Comparison of ENCODE assay signal across 8 cellular contexts in genomic region chr17:3695723-3696411, GRCh38. TPM values are rescaled to one million over a fixed set of nuclear protein-coding genes. Genes with fewer than 3 reads are reported as not detected.
DNase-seq lines count a peak whose midpoint lies in the region; ATAC-seq, FAIRE-seq and TF ChIP-seq lines count a peak whose summit lies in the region.

A gene with protein sequence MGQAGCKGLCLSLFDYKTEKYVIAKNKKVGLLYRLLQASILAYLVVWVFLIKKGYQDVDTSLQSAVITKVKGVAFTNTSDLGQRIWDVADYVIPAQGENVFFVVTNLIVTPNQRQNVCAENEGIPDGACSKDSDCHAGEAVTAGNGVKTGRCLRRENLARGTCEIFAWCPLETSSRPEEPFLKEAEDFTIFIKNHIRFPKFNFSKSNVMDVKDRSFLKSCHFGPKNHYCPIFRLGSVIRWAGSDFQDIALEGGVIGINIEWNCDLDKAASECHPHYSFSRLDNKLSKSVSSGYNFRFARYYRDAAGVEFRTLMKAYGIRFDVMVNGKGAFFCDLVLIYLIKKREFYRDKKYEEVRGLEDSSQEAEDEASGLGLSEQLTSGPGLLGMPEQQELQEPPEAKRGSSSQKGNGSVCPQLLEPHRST (minus strand): TSS chr17:3696155. CDS start chr17:3696005, 150 bp downstream.

- H3K4me1 Mint-ChIP-seq in astrocyte (ENCODE audit: low read depth, unreplicated experiment), result peaks cover 2% of the 10 kb centered on the region

- H3K36me3 Mint-ChIP-seq in astrocyte (ENCODE audit: low read depth, unreplicated experiment), result no peaks in the 10 kb centered on the region

- H3K9me3 Mint-ChIP-seq in astrocyte (ENCODE audit: unreplicated experiment), result peaks cover 2% of the 10 kb centered on the region

- no peaks in the 10 kb centered on the region for H4K20me1 ChIP-seq in astrocyte (ENCODE audit: insufficient read depth, low read length)

- no peak for TF ChIP-seq CTCF in astrocyte (IDR thresholded peaks at IDR 0.05; ENCODE audit: insufficient read depth, low read depth, low read length)

- no peak for ATAC-seq in GM19452 (IDR thresholded peaks at IDR 0.05; ENCODE audit: unreplicated experiment)

- H3K27ac Mint-ChIP-seq in astrocyte (ENCODE audit: unreplicated experiment), result no peak within 1 kb of the TSS

- H3K4me3 Mint-ChIP-seq in astrocyte (ENCODE audit: unreplicated experiment), result peak within 1 kb of the TSS; percentile 86

- no peaks in the 10 kb centered on the region for H3K79me2 ChIP-seq in astrocyte (ENCODE audit: insufficient read depth, low read length)

- H3K27me3 ChIP-seq in astrocyte (ENCODE audit: insufficient read depth, low read length), result peaks cover 14% of the 10 kb centered on the region

- TF ChIP-seq POLR2A in Raji (IDR thresholded peaks at IDR 0.05; ENCODE audit: insufficient read depth, low read depth, low read length), result peak; percentile 73

- peak within 1 kb of the TSS; percentile 89 for H3K4me2 ChIP-seq in astrocyte (ENCODE audit: low read length)

- FAIRE-seq in astrocyte (lab: Jason Lieb, UNC), result no peak

- peak within 1 kb of the TSS; percentile 57 for H3K4me3 ChIP-seq in astrocyte (ENCODE audit: insufficient read depth, low read depth, low read length)

- peaks cover 5% of the 10 kb centered on the region for H3K9me3 ChIP-seq in astrocyte (ENCODE audit: insufficient read depth, low read depth, low read length)

- peaks cover 7% of the 10 kb centered on the region for H3K4me1 ChIP-seq in astrocyte (ENCODE audit: insufficient read depth, low read length)

- H2AFZ ChIP-seq in astrocyte (ENCODE audit: low read depth, low read length), result peak within 1 kb of the TSS; percentile 90

- peaks cover 12% of the 10 kb centered on the region for H3K27me3 Mint-ChIP-seq in astrocyte (ENCODE audit: low read depth, unreplicated experiment)

- H3K36me3 ChIP-seq in astrocyte (ENCODE audit: insufficient read depth, low read length), result no peaks in the 10 kb centered on the region

- DNase-seq in NCI-H2171 treated with DMSO at 0.1 percent for 48 hours (lab: John Stamatoyannopoulos, UW) (peak; percentile 44), NCI-H2171 (lab: John Stamatoyannopoulos, UW) (no peak), astrocyte (ENCODE audit: low read depth) (peak; percentile 7), iPS-NIHi7 (ENCODE audit: extremely low spot score) (peak; percentile 70), NCI-H2029 treated with DMSO at 0.1 percent for 48 hours (lab: John Stamatoyannopoulos, UW) (no peak)
- DNase-seq in stimulated activated CD4-positive, alpha-beta T cell treated with anti-CD3 and anti-CD28 coated beads, Interleukin-2, amount 100 ng/mL, for 4 hours (ENCODE audit: low read depth), result peak; percentile 14

- no peak within 1 kb of the TSS for H3K9ac ChIP-seq in astrocyte (ENCODE audit: low read length)

- no peak within 1 kb of the TSS for H3K27ac ChIP-seq in astrocyte (ENCODE audit: low read depth, low read length)

RNA-seq across cellular contexts. Expression of the gene that starts here (rescaled TPM):
- 2.4 TPM in 2 replicates for total RNA-seq in astrocyte

Comparison
In these comparisons a context has a peak if more than half of its experiments do, and no peak if none do; other contexts are left out.
1. DNase-seq: peak in NCI-H2171 treated with DMSO at 0.1 percent for 48 hours (single experiment), astrocyte (single experiment), iPS-NIHi7 (single experiment) and stimulated activated CD4-positive, alpha-beta T cell treated with anti-CD3 and anti-CD28 coated beads, Interleukin-2, amount 100 ng/mL, for 4 hours (single experiment); none in NCI-H2171 (single experiment) and NCI-H2029 treated with DMSO at 0.1 percent for 48 hours (single experiment).